ENCODE assay signal across 8 cellular contexts in the genomic region with DNA sequence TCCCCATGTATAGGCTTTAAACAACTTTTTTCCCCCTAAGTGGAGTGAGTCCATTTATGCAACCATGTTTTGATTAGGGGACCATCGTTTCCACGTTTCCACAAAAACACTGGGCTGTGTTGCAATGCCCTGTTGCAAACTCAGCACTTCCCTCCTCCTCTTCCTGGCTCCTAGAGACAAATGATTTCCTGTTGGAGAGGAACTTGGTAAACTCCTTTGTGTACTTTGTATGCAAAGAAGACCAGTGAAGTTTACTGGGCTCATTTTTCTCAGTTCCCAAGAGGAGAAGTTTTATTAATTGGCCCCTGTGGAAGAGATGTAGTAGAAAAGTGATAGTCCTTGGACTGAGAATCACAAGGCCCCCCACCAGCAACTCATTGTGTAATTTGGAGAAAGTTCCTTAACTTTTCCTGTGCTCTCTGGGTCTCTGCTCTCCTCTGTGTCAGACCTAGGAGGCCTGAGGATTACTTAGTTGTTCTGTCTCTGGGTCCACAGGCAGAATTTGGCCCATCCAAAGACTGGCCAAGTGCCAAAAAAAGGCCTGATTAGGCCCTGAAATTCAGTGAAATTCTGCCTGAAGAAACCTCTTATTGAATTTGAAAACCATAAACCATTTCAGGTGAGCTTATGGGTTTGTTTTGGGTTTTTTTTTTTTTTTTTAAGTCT.
DNase-seq lines count a peak whose midpoint lies in the region; ATAC-seq, FAIRE-seq and TF ChIP-seq lines count a peak whose summit lies in the region.

No MANE protein-coding gene starts in this region.

- 14% methylated on average over 2 of the region's 2 CpGs for WGBS in HepG2 (ENCODE audit: low lambda C conversion rate)

- no peak overlapping the region for H2AFZ ChIP-seq in HepG2 (ENCODE audit: low read length)

- peak; percentile 71 for FAIRE-seq in HepG2 (lab: Jason Lieb, UNC)
- FAIRE-seq in GM12891 (lab: Jason Lieb, UNC), result no peak

- H3K4me1 ChIP-seq in HepG2 (ENCODE audit: insufficient read depth, low read length) (peaks cover 21% of the 10 kb centered on the region), subcutaneous abdominal adipose tissue (ENCODE audit: control insufficient read depth in 5 of 5, insufficient read depth in 5 of 5, low read length in 5 of 5) (peaks cover 6 to 59% (median 29%) of the 10 kb centered on the region in 5 donors)

- H3K36me3 Mint-ChIP-seq in activated naive CD4-positive, alpha-beta T cell treated with anti-CD3 and anti-CD28 coated beads, Interleukin-2, amount 10 ng/mL, durations not matched to agents 7 days and 5 days, result peaks cover 37% of the 10 kb centered on the region

- CTCF ChIA-PET in HepG2 (lab: Yijun Ruan, JAX; ENCODE audit: low intra/inter-chr PET ratio, low total read pairs), result no interaction called here
- CTCF ChIA-PET in activated naive CD4-positive, alpha-beta T cell treated with anti-CD3 and anti-CD28 coated beads, Interleukin-2, amount 10 ng/mL, durations not matched to agents 7 days and 5 days (lab: Charles Lee), result no interaction called here

- TF ChIP-seq POLR2A in HepG2 (IDR thresholded peaks at IDR 0.05; ENCODE audit: insufficient read depth in 1 of 2, low read depth in 2 of 2, low read length in 2 of 2) (no peak), GM12891 (IDR thresholded peaks at IDR 0.05; ENCODE audit: low read depth, low read length) (no peak)

- TF ChIP-seq EP300 in HepG2 (IDR thresholded peaks at IDR 0.05; ENCODE audit: low read depth in 2 of 2, low read length in 2 of 2) (no peak), HepG2 (CRISPR knock-in tag; IDR thresholded peaks at IDR 0.05; ENCODE audit: borderline replicate concordance) (no peak)

- no peaks in the 10 kb centered on the region for H4K20me1 ChIP-seq in HepG2 (ENCODE audit: insufficient read depth, low read length)

- H3K4me3 ChIP-seq in HepG2 (replicated peaks in 1 of 3; ENCODE audit: insufficient read depth in 1 of 3, low read depth in 2 of 3, low read length in 3 of 3) (no peak overlapping the region), subcutaneous abdominal adipose tissue (ENCODE audit: low read depth in 1 of 5, low read length in 5 of 5) (no peak overlapping the region)

- H3K36me3 ChIP-seq in HepG2 (replicated peaks in 1 of 2; ENCODE audit: control insufficient read depth in 1 of 2, insufficient read depth in 2 of 2, low read length in 2 of 2) (peaks cover 1 to 14% of the 10 kb centered on the region in 2 experiments; a peak in 4 of 5 replicates), subcutaneous abdominal adipose tissue (ENCODE audit: control insufficient read depth in 5 of 5, insufficient read depth in 5 of 5, low read length in 5 of 5) (peaks cover 18 to 47% (median 24%) of the 10 kb centered on the region in 5 donors)

- no peak overlapping the region for H3K27ac Mint-ChIP-seq in activated naive CD4-positive, alpha-beta T cell treated with anti-CD3 and anti-CD28 coated beads, Interleukin-2, amount 10 ng/mL, durations not matched to agents 7 days and 5 days

- no peaks in the 10 kb centered on the region for H3K4me1 Mint-ChIP-seq in activated naive CD4-positive, alpha-beta T cell treated with anti-CD3 and anti-CD28 coated beads, Interleukin-2, amount 10 ng/mL, durations not matched to agents 7 days and 5 days

- H3K27me3 ChIP-seq in HepG2 (ENCODE audit: control insufficient read depth in 1 of 2, insufficient read depth in 2 of 2, low read length in 2 of 2) (no peaks in the 10 kb centered on the region), subcutaneous abdominal adipose tissue (ENCODE audit: control insufficient read depth in 5 of 5, insufficient read depth in 4 of 5, low read length in 5 of 5) (no peaks in the 10 kb centered on the region)

- H3K9me3 Mint-ChIP-seq in activated naive CD4-positive, alpha-beta T cell treated with anti-CD3 and anti-CD28 coated beads, Interleukin-2, amount 10 ng/mL, durations not matched to agents 7 days and 5 days, result no peaks in the 10 kb centered on the region

- no peak; the same call in 2 of the 3 replicates for ATAC-seq in HepG2
- no peak for ATAC-seq in GM21381 (IDR thresholded peaks at IDR 0.05; ENCODE audit: unreplicated experiment)
- ATAC-seq in HG02610 (IDR thresholded peaks at IDR 0.05; ENCODE audit: unreplicated experiment), result no peak

- POLR2A ChIA-PET in HepG2 (lab: Yijun Ruan, JAX), result no interaction called here

- H3K4me2 ChIP-seq in HepG2 (ENCODE audit: low read depth, low read length), result no peak overlapping the region

- no peak for TF ChIP-seq RAD21 in HepG2 (CRISPR knock-in tag; IDR thresholded peaks at IDR 0.05)

- no peak overlapping the region for H3K4me3 Mint-ChIP-seq in activated naive CD4-positive, alpha-beta T cell treated with anti-CD3 and anti-CD28 coated beads, Interleukin-2, amount 10 ng/mL, durations not matched to agents 7 days and 5 days

- H3K9me3 ChIP-seq in HepG2 (ENCODE audit: low read length), result no peaks in the 10 kb centered on the region
- H3K9me3 ChIP-seq in subcutaneous abdominal adipose tissue (ENCODE audit: control insufficient read depth in 5 of 5, low read length in 5 of 5), result no peaks in the 10 kb centered on the region

- intact Hi-C loops in HepG2 (cut with micrococcal nuclease; ENCODE audit: unreplicated experiment), result no loop called here

- in situ Hi-C loops in KBM-7 (cut with MboI; ENCODE audit: low pct_unique_long_range_greater_than_20kb, low sequenced_read_pairs) (no loop called here), HepG2 (cut with HindIII; ENCODE audit: extremely low pct_ligation_motif_present, low pct_unique_long_range_greater_than_20kb) (no loop called here)

- H3K9ac ChIP-seq in HepG2 (ENCODE audit: insufficient read depth, low read depth, low read length), result no peak overlapping the region
- H3K9ac ChIP-seq in subcutaneous abdominal adipose tissue (ENCODE audit: low read length in 5 of 5), result peak overlapping the region in 1 of 5 donors; percentile 4

- no TSS peak for BruUV-seq in HepG2 (replicated peaks; lab: Mats Ljungman, UMichigan)

- no peak for TF ChIP-seq CTCF in HepG2 (CRISPR knock-in tag; IDR thresholded peaks at IDR 0.05)

- H3K27ac ChIP-seq in cingulate gyrus (ENCODE audit: low read depth, low read length), result peak overlapping the region; percentile 56
- H3K27ac ChIP-seq in HepG2 (ENCODE audit: extremely low read length, insufficient read depth, low read length), result peak overlapping the region; percentile 8
- H3K27ac ChIP-seq in subcutaneous abdominal adipose tissue (ENCODE audit: low read depth, low read length), result peak overlapping the region; percentile 51

- H3K79me2 ChIP-seq in HepG2 (ENCODE audit: insufficient read depth, low read length), result no peaks in the 10 kb centered on the region

- DNase-seq in KBM-7, result peak; percentile 36
- DNase-seq in HepG2 (ENCODE audit: low spot score), result peak; percentile 34
- DNase-seq in GM12891 (ENCODE audit: insufficient read length, low spot score), result no peak
- DNase-seq in activated naive CD4-positive, alpha-beta T cell treated with anti-CD3 and anti-CD28 coated beads, Interleukin-2, amount 10 ng/mL, durations not matched to agents 7 days and 5 days, result no peak

- no peaks in the 10 kb centered on the region for H3K27me3 Mint-ChIP-seq in activated naive CD4-positive, alpha-beta T cell treated with anti-CD3 and anti-CD28 coated beads, Interleukin-2, amount 10 ng/mL, durations not matched to agents 7 days and 5 days

TF ChIP-seq in HepG2, 621 proteins besides CTCF, POLR2A, EP300 and RAD21 (continues in another document):
- TF ChIP-seq FOXC1 (CRISPR knock-in tag; IDR thresholded peaks at IDR 0.05; ENCODE audit: borderline replicate concordance) (no peak), POLR2AphosphoS2 (IDR thresholded peaks at IDR 0.05; ENCODE audit: low read depth, low read length) (no peak), MEIS1 (CRISPR knock-in tag; IDR thresholded peaks at IDR 0.05; ENCODE audit: borderline replicate concordance) (no peak), SMARCE1 (IDR thresholded peaks at IDR 0.05; ENCODE audit: borderline replicate concordance) (no peak), RFXANK (CRISPR knock-in tag; IDR thresholded peaks at IDR 0.05) (no peak), SRF (IDR thresholded peaks at IDR 0.05; ENCODE audit: low read depth, low read length) (no peak), ZNF24 (IDR thresholded peaks at IDR 0.05) (no peak), MAFF (IDR thresholded peaks at IDR 0.05; ENCODE audit: low read depth, low read length) (peak; percentile 70)
- TF ChIP-seq, protein P1, sequence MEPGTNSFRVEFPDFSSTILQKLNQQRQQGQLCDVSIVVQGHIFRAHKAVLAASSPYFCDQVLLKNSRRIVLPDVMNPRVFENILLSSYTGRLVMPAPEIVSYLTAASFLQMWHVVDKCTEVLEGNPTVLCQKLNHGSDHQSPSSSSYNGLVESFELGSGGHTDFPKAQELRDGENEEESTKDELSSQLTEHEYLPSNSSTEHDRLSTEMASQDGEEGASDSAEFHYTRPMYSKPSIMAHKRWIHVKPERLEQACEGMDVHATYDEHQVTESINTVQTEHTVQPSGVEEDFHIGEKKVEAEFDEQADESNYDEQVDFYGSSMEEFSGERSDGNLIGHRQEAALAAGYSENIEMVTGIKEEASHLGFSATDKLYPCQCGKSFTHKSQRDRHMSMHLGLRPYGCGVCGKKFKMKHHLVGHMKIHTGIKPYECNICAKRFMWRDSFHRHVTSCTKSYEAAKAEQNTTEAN (CRISPR knock-in tag; conservative IDR thresholded peaks at IDR 0.05), result no peak

TF ChIP-seq in GM12891, 5 proteins besides CTCF, POLR2A, EP300 and RAD21:
- no peak for TF ChIP-seq TAF1 (IDR thresholded peaks at IDR 0.05; ENCODE audit: low read depth, low read length)
- no peak for TF ChIP-seq POU2F2 (IDR thresholded peaks at IDR 0.05; ENCODE audit: low read depth, low read length)
- no peak for TF ChIP-seq SPI1 (IDR thresholded peaks at IDR 0.05; ENCODE audit: low read depth, low read length)
- TF ChIP-seq PAX5 (IDR thresholded peaks at IDR 0.05; ENCODE audit: insufficient read depth, low read length, severe bottlenecking), result no peak
- TF ChIP-seq POLR2AphosphoS5 (IDR thresholded peaks at IDR 0.05; ENCODE audit: low read depth, low read length), result no peak

Comparison
In these comparisons a context has a peak if more than half of its experiments do, and no peak if none do; other contexts are left out.
1. DNase-seq: peak in KBM-7 (single experiment) and HepG2 (single experiment); none in GM12891 (single experiment) and activated naive CD4-positive, alpha-beta T cell treated with anti-CD3 and anti-CD28 coated beads, Interleukin-2, amount 10 ng/mL, durations not matched to agents 7 days and 5 days (single experiment).
2. Peak in every context shown above with its lines, with median percentiles within 50 percentile points of each other: H3K27ac ChIP-seq.